Comparison of ENCODE assay signal across 8 cellular contexts in genomic region chr2:62913311-62913710, GRCh38.
"Had no signal": no experiment of that assay in that cellular context is flagged by ENCODE, and none has a peak within 500 bp of the region (broad histone marks: within the 10 kb centered on the region; RNA-seq: fewer than 3 reads in every experiment).

No MANE protein-coding gene starts in this region.

- H3K4me3 Mint-ChIP-seq: IgD-negative memory B cell had no signal

- H3K9ac ChIP-seq: KMS-11 had no signal

- ATAC-seq: HepG2, K562 had no signal

- H3K27ac Mint-ChIP-seq: IgD-negative memory B cell had no signal

- FAIRE-seq: HepG2, HTR-8/SVneo, K562 had no signal

- H3K27me3 Mint-ChIP-seq: IgD-negative memory B cell had no signal

- H3K4me3 ChIP-seq: K562 had no signal

- H3K4me2 ChIP-seq: KMS-11 had no signal

- H3K27ac ChIP-seq: HL-60, KMS-11 had no signal

- DNase-seq: IMR-90, KBM-7 had no signal
